Comparison of ENCODE assay signal across 15 cellular contexts in genomic region chr15:29472901-29473423, GRCh38.
DNase-seq lines count a peak whose midpoint lies in the region; ATAC-seq, FAIRE-seq and TF ChIP-seq lines count a peak whose summit lies in the region.
"Had no signal": no experiment of that assay in that cellular context is flagged by ENCODE, and none has a peak within 500 bp of the region (broad histone marks: within the 10 kb centered on the region; RNA-seq: fewer than 3 reads in every experiment).

No MANE protein-coding gene starts in this region.

- peaks cover 12% of the 10 kb centered on the region for H3K27me3 Mint-ChIP-seq in stimulated activated memory B cell treated with anti-CD40 and anti-IgM and Interleukin-4, amounts not matched to agents 10 μg/mL and 1 μg/mL and 100 μg/mL, for 72 hours

- H3K9me3 ChIP-seq in parathyroid adenoma (ENCODE audit: control insufficient read depth, low read length) (no peaks in the 10 kb centered on the region), small intestine (ENCODE audit: control insufficient read depth, low read depth) (no peaks in the 10 kb centered on the region)
- H3K9me3 ChIP-seq: Caco-2 had no signal

- TF ChIP-seq CTCF in parathyroid adenoma (IDR thresholded peaks at IDR 0.05): no peak

- H3K79me2 ChIP-seq in parathyroid adenoma: peaks cover 32% of the 10 kb centered on the region

- H3K27ac Mint-ChIP-seq in stimulated activated memory B cell treated with anti-CD40 and anti-IgM and Interleukin-4, amounts not matched to agents 10 μg/mL and 1 μg/mL and 100 μg/mL, for 72 hours: no peak overlapping the region
- H3K27ac Mint-ChIP-seq: CD8-positive, alpha-beta memory T cell; GM23338 had no signal

- no peak overlapping the region for H2AFZ ChIP-seq in parathyroid adenoma
- H2AFZ ChIP-seq: GM23338 had no signal

- no peaks in the 10 kb centered on the region for H3K36me3 Mint-ChIP-seq in stimulated activated memory B cell treated with anti-CD40 and anti-IgM and Interleukin-4, amounts not matched to agents 10 μg/mL and 1 μg/mL and 100 μg/mL, for 72 hours
- H3K36me3 Mint-ChIP-seq: CD8-positive, alpha-beta memory T cell had no signal

- H3K27me3 ChIP-seq in parathyroid adenoma (ENCODE audit: control insufficient read depth, insufficient read depth, low read length) (no peaks in the 10 kb centered on the region), small intestine (ENCODE audit: control insufficient read depth in 2 of 2, insufficient read depth in 2 of 2, low read length in 2 of 2) (no peaks in the 10 kb centered on the region)
- H3K27me3 ChIP-seq: BLaER1 had no signal

- H3K4me1 ChIP-seq in parathyroid adenoma (peaks cover 20% of the 10 kb centered on the region), small intestine (ENCODE audit: control insufficient read depth in 2 of 2, insufficient read depth in 1 of 2, low read depth in 1 of 2, low read length in 1 of 2) (no peaks in the 10 kb centered on the region)
- H3K4me1 ChIP-seq: BLaER1, Caco-2 had no signal

- H3K4me3 ChIP-seq in parathyroid adenoma (ENCODE audit: low read depth, low read length) (no peak overlapping the region), small intestine (ENCODE audit: low read depth in 1 of 2, low read length in 2 of 2) (no peak overlapping the region)
- H3K4me3 ChIP-seq: BLaER1, GM23338 had no signal

- H3K9ac ChIP-seq in parathyroid adenoma: no peak overlapping the region
- H3K9ac ChIP-seq: BLaER1 had no signal

- FAIRE-seq in small intestine (lab: Jason Lieb, UNC): no peak
- FAIRE-seq: GM18507 had no signal

- H3K27ac ChIP-seq in parathyroid adenoma (peak overlapping the region; percentile 29), small intestine (ENCODE audit: low read depth in 1 of 2, low read length in 1 of 2) (no peak overlapping the region)
- H3K27ac ChIP-seq: BLaER1 had no signal

- H3K4me3 Mint-ChIP-seq in stimulated activated memory B cell treated with anti-CD40 and anti-IgM and Interleukin-4, amounts not matched to agents 10 μg/mL and 1 μg/mL and 100 μg/mL, for 72 hours: no peak overlapping the region
- H3K4me3 Mint-ChIP-seq: CD8-positive, alpha-beta memory T cell; GM23338 had no signal

- H3K4me1 Mint-ChIP-seq in stimulated activated memory B cell treated with anti-CD40 and anti-IgM and Interleukin-4, amounts not matched to agents 10 μg/mL and 1 μg/mL and 100 μg/mL, for 72 hours: no peaks in the 10 kb centered on the region
- H3K4me1 Mint-ChIP-seq: CD8-positive, alpha-beta memory T cell had no signal

- peak; percentile 17 for DNase-seq in NCI-H510A treated with DMSO at 0.1 percent for 48 hours (lab: John Stamatoyannopoulos, UW)
- DNase-seq in NCI-H510A (lab: John Stamatoyannopoulos, UW): no peak
- DNase-seq in kidney tubule cell (ENCODE audit: low spot score): peak; percentile 58
- no peak for DNase-seq in anterior cingulate cortex (lab: John Stamatoyannopoulos, UW)
- DNase-seq in small intestine: no peak
- DNase-seq: 8988T; AML-193; Caco-2; CD8-positive, alpha-beta memory T cell; H7 had no signal

- H3K4me2 ChIP-seq in parathyroid adenoma (ENCODE audit: low read length): no peak overlapping the region
- H3K4me2 ChIP-seq: BLaER1, GM23338 had no signal

- ATAC-seq in stimulated activated memory B cell treated with anti-CD40 and anti-IgM and Interleukin-4, amounts not matched to agents 10 μg/mL and 1 μg/mL and 100 μg/mL, for 72 hours: no peak
- ATAC-seq: GM23338 had no signal

- H3K9me3 Mint-ChIP-seq in stimulated activated memory B cell treated with anti-CD40 and anti-IgM and Interleukin-4, amounts not matched to agents 10 μg/mL and 1 μg/mL and 100 μg/mL, for 72 hours: no peaks in the 10 kb centered on the region
- H3K9me3 Mint-ChIP-seq: CD8-positive, alpha-beta memory T cell; GM23338 had no signal

- H3K36me3 ChIP-seq in parathyroid adenoma (ENCODE audit: control insufficient read depth, insufficient read depth, low read length): no peaks in the 10 kb centered on the region
- no peaks in the 10 kb centered on the region for H3K36me3 ChIP-seq in small intestine (ENCODE audit: control insufficient read depth in 2 of 2, insufficient read depth in 2 of 2, low read length in 2 of 2)
- H3K36me3 ChIP-seq: BLaER1 had no signal

- 42 to 69% (median 52%) methylated on average over 3 of the region's 3 CpGs for WGBS in small intestine, 3 donors

Comparison
In these comparisons a context has a peak if more than half of its experiments do, and no peak if none do; other contexts are left out.
1. DNase-seq: peak in NCI-H510A treated with DMSO at 0.1 percent for 48 hours (single experiment) and kidney tubule cell (single experiment); none in NCI-H510A (single experiment), anterior cingulate cortex (0 of 58) and small intestine (single experiment).